Comparison of ENCODE assay signal across 8 cellular contexts in genomic region chr4:705278-706082, GRCh38. TPM values are rescaled to one million over a fixed set of nuclear protein-coding genes. Genes with fewer than 3 reads are reported as not detected.
A peak's percentile ranks its signal among the peaks of the same experiment; 100 is the strongest.
DNase-seq lines count a peak whose midpoint lies in the region; ATAC-seq, FAIRE-seq and TF ChIP-seq lines count a peak whose summit lies in the region.

PCGF3 (plus strand) TSS chr4:705832; CDS start chr4:733681, 27,849 bp downstream.

- peak; percentile 28 to 82 for TF ChIP-seq EP300 in tibial nerve (IDR thresholded peaks at IDR 0.05)

- peak within 1 kb of the TSS; percentile 90 for H3K4me2 ChIP-seq in trophoblast cell (ENCODE audit: low read length)

- intact Hi-C loops in Right ventricle myocardium superior (cut with DNase I) = no loop called here

- peak within 1 kb of the TSS; percentile 39 for H3K27ac Mint-ChIP-seq in activated naive CD8-positive, alpha-beta T cell treated with anti-CD3 and anti-CD28 coated beads, Interleukin-2, amount 50 U/mL, for 24 hours

- H3K4me1 ChIP-seq in trophoblast cell (ENCODE audit: control insufficient read depth in 1 of 2, insufficient read depth in 2 of 2, low read length in 2 of 2) (peaks cover 21 to 25% of the 10 kb centered on the region in 2 experiments), tibial nerve (peaks cover 0 to 45% (median 16%) of the 10 kb centered on the region in 4 donors)

- peak; percentile 92 for ATAC-seq in HG02840 (IDR thresholded peaks at IDR 0.05; ENCODE audit: low FRiP score, unreplicated experiment)
- peak; percentile 96 for ATAC-seq in activated naive CD8-positive, alpha-beta T cell treated with anti-CD3 and anti-CD28 coated beads, Interleukin-2, amount 50 U/mL, for 24 hours
- peak; percentile 99 for ATAC-seq in Right ventricle myocardium superior (ENCODE audit: poor library complexity)

- TF ChIP-seq POLR2A in GM12892 (IDR thresholded peaks at IDR 0.05; ENCODE audit: low read depth, low read length) (no peak; the same call in 1 of the 2 replicates), tibial nerve (IDR thresholded peaks at IDR 0.05) (peak; percentile 31 to 70)

- peak within 1 kb of the TSS; percentile 98 for H4K8ac ChIP-seq in trophoblast cell (ENCODE audit: low read depth, low read length)

- peak; percentile 94 for FAIRE-seq in GM12892 (lab: Jason Lieb, UNC)

- peak within 1 kb of the TSS; percentile 99 for H4K12ac ChIP-seq in trophoblast cell (ENCODE audit: low read depth, low read length)

- H3K9ac ChIP-seq in trophoblast cell (ENCODE audit: low read length) = peak within 1 kb of the TSS; percentile 100

- H3K4ac ChIP-seq in trophoblast cell (ENCODE audit: low read depth, low read length) = peak within 1 kb of the TSS; percentile 100

- peak within 1 kb of the TSS; percentile 63 for H3K4me3 Mint-ChIP-seq in activated naive CD8-positive, alpha-beta T cell treated with anti-CD3 and anti-CD28 coated beads, Interleukin-2, amount 50 U/mL, for 24 hours

- TF ChIP-seq CTCF in tibial nerve (IDR thresholded peaks at IDR 0.05) = no peak

- H3K27ac ChIP-seq in trophoblast cell (ENCODE audit: low read depth, low read length) (peak within 1 kb of the TSS; percentile 52), tibial nerve (peak within 1 kb of the TSS; percentile 81 to 97 (median 90))

- H3K9me3 ChIP-seq in trophoblast cell (ENCODE audit: insufficient read depth, low read depth, low read length) (peaks cover 6% of the 10 kb centered on the region), tibial nerve (no peaks in the 10 kb centered on the region)

- no peak within 1 kb of the TSS for H2BK12ac ChIP-seq in trophoblast cell (ENCODE audit: low read length)

- peak within 1 kb of the TSS; percentile 99 for H3K14ac ChIP-seq in trophoblast cell (ENCODE audit: low read length)

- peak within 1 kb of the TSS; percentile 99 for H3K18ac ChIP-seq in trophoblast cell (ENCODE audit: low read length)

- H3K79me2 ChIP-seq in trophoblast cell (ENCODE audit: control insufficient read depth, insufficient read depth, low read length, poor library complexity) = peaks cover 30% of the 10 kb centered on the region

- peak within 1 kb of the TSS; percentile 100 for H2AK5ac ChIP-seq in trophoblast cell (ENCODE audit: low read length)

- H2BK120ac ChIP-seq in trophoblast cell (ENCODE audit: insufficient read depth, low read length, poor library complexity) = peak within 1 kb of the TSS; percentile 94

- peaks cover 17% of the 10 kb centered on the region for H3K4me1 Mint-ChIP-seq in activated naive CD8-positive, alpha-beta T cell treated with anti-CD3 and anti-CD28 coated beads, Interleukin-2, amount 50 U/mL, for 24 hours

- WGBS in trophoblast cell (ENCODE audit: extremely low coverage, insufficient coverage, insufficient read length) = no CpG with 5 or more reads among the region's 82 CpGs
- 2 to 9% methylated on average over 14 to 48 of the region's 82 CpGs for WGBS in tibial nerve, 2 donors

- DNase-seq in GM12892 (ENCODE audit: insufficient read length) (peak; percentile 100), NCI-H1436 (lab: John Stamatoyannopoulos, UW) (peak; percentile 93), SW480 (ENCODE audit: low spot score) (peak; percentile 81), Right ventricle myocardium superior (peak; percentile 98), trophoblast cell (peak; percentile 93 to 96), tibial nerve (ENCODE audit: low spot score in 2 of 2) (peak; percentile 93)
- DNase-seq in activated naive CD8-positive, alpha-beta T cell treated with anti-CD3 and anti-CD28 coated beads, Interleukin-2, amount 50 U/mL, for 24 hours = peak; percentile 99

- H2BK5ac ChIP-seq in trophoblast cell (ENCODE audit: low read depth, low read length, poor library complexity) = peak within 1 kb of the TSS; percentile 98

- H2AFZ ChIP-seq in trophoblast cell (ENCODE audit: insufficient read depth, low read length, poor library complexity) = peak within 1 kb of the TSS; percentile 89

- H3K36me3 ChIP-seq in trophoblast cell (ENCODE audit: control insufficient read depth in 1 of 2, insufficient read depth in 2 of 2, low read length in 2 of 2) (peaks cover 15 to 16% of the 10 kb centered on the region in 2 experiments), tibial nerve (peaks cover 0 to 5% (median 0%) of the 10 kb centered on the region in 3 donors)

- H3K23ac ChIP-seq in trophoblast cell (ENCODE audit: low read length) = peak within 1 kb of the TSS; percentile 54

- peak within 1 kb of the TSS; percentile 100 for H4K91ac ChIP-seq in trophoblast cell (ENCODE audit: low read depth, low read length)

- H3K27me3 ChIP-seq in trophoblast cell (ENCODE audit: insufficient read depth, low read length) = no peaks in the 10 kb centered on the region
- no peaks in the 10 kb centered on the region for H3K27me3 ChIP-seq in tibial nerve

- H3K4me3 ChIP-seq in trophoblast cell (ENCODE audit: low read depth, low read length) (peak within 1 kb of the TSS; percentile 97), tibial nerve (peak within 1 kb of the TSS; percentile 86 to 96 (median 90))

- no peaks in the 10 kb centered on the region for H3K9me3 Mint-ChIP-seq in activated naive CD8-positive, alpha-beta T cell treated with anti-CD3 and anti-CD28 coated beads, Interleukin-2, amount 50 U/mL, for 24 hours

- H3K79me1 ChIP-seq in trophoblast cell (ENCODE audit: low read length) = peaks cover 12% of the 10 kb centered on the region

- H3K36me3 Mint-ChIP-seq in activated naive CD8-positive, alpha-beta T cell treated with anti-CD3 and anti-CD28 coated beads, Interleukin-2, amount 50 U/mL, for 24 hours (ENCODE audit: low read depth) = no peaks in the 10 kb centered on the region

- no peaks in the 10 kb centered on the region for H3K27me3 Mint-ChIP-seq in activated naive CD8-positive, alpha-beta T cell treated with anti-CD3 and anti-CD28 coated beads, Interleukin-2, amount 50 U/mL, for 24 hours

RNA-seq across cellular contexts. Expression of gene PCGF3, which starts in this region (rescaled TPM):
- 23.3 TPM for polyA plus RNA-seq in GM12892 (2012; ENCODE audit: missing spikeins)
- total RNA-seq in Right ventricle myocardium superior (20.8 TPM), tibial nerve (100 to 1,000 TPM in 2 of 4 donors, 10 to 100 TPM in 2; 54.8 to 123 (median 90.5) TPM)
- 63.6 and 66.1 TPM in 2 replicates for polyA plus RNA-seq in trophoblast cell (2013)

Comparison
In these comparisons a context has a peak if more than half of its experiments do, and no peak if none do; other contexts are left out.
1. Peak in every context shown above with its lines: DNase-seq, ATAC-seq, H3K4me3 ChIP-seq and H3K27ac ChIP-seq.